In the genomic region with DNA sequence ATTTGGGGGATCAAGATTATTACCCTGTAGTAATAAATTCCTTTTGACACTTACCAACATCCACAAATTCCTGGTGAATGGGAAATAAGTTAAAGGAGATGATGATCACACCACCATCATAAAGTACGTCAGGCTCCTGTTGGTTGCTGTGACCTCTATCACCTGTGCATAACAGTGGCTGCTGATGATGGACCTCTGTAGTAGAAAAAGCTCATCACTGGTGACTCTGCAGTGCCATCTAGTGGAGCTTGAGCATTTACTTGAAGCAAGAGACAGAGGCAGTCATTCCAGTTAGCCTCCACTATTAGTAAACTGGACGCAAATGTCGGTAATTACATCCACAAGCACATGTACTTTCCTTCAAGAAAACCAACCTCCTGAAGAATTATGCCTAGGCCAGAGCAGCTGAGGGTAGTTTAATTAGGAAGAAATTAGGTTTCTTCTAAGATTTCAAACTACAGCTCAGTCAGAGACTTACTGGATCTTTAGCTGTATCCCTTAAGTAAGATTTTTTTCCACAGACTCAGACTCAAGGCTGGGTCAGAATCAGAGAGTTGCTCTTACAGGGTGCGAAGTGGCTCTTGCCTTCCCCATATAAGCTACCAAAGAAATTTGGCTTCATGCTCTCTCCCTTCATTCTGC, we compare ENCODE assay signal across 8 cellular contexts. TPM values are rescaled to one million over a fixed set of nuclear protein-coding genes. Genes with fewer than 3 reads are reported as not detected.
DNase-seq lines count a peak whose midpoint lies in the region; ATAC-seq and TF ChIP-seq lines count a peak whose summit lies in the region.

No MANE protein-coding gene starts in this region.

- H3K36me3 Mint-ChIP-seq in brain, result peaks cover 62% of the 10 kb centered on the region

- peak; percentile 90 for TF ChIP-seq CTCF in GM12873 (IDR thresholded peaks at IDR 0.05; ENCODE audit: insufficient read depth, low read depth, low read length, missing control alignments)
- TF ChIP-seq CTCF in brain (conservative IDR thresholded peaks at IDR 0.05), result peak; percentile 83 to 86

- H3K4me3 Mint-ChIP-seq in brain, result no peak overlapping the region

- peaks cover 23% of the 10 kb centered on the region for H3K4me1 Mint-ChIP-seq in brain

- no peaks in the 10 kb centered on the region for H3K9me3 Mint-ChIP-seq in brain

- peak; percentile 66 for ATAC-seq in HG02870 (IDR thresholded peaks at IDR 0.05; ENCODE audit: unreplicated experiment)

- H3K27me3 Mint-ChIP-seq in brain, result no peaks in the 10 kb centered on the region

- DNase-seq in NCI-H1930 (lab: John Stamatoyannopoulos, UW) (peak; percentile 77 to 89), T-helper 22 cell (ENCODE audit: low read depth) (peak; percentile 21), iPS-NIHi7 (ENCODE audit: extremely low spot score) (peak; percentile 85), GOT3 (lab: John Stamatoyannopoulos, UW) (no peak)
- DNase-seq in stimulated activated CD4-positive, alpha-beta T cell treated with anti-CD3 and anti-CD28 coated beads, Interleukin-15, amount 100 ng/mL, for 48 hours (ENCODE audit: low read depth in 2 of 2), result peak; percentile 40 to 71

- H3K27ac Mint-ChIP-seq in brain, result peak overlapping the region in 4 of 5 experiments; percentile 17 to 81 (median 60)

RNA-seq across cellular contexts. Expression of a gene that starts 39.3 kb away (rescaled TPM):
- 46.1 TPM for polyA plus RNA-seq in brain (ENCODE audit: insufficient read depth, low read depth, low replicate concordance)
